In genomic region chr14:71358932-71359421, GRCh38 we compare ENCODE assay signal across 7 cellular contexts. TPM values are rescaled to one million over a fixed set of nuclear protein-coding genes. Genes with fewer than 3 reads are reported as not detected.
DNase-seq lines count a peak whose midpoint lies in the region; ATAC-seq and TF ChIP-seq lines count a peak whose summit lies in the region.
"Not testable (repeated sequence)": the region's sequence is repeated elsewhere in the genome, so short reads cannot be mapped to it uniquely, and the experiment has no call there.

No MANE protein-coding gene starts in this region.

- not testable (repeated sequence) for H3K36me3 ChIP-seq in muscle layer of duodenum (ENCODE audit: control insufficient read depth in 1 of 2, insufficient read depth in 2 of 2, low read length in 2 of 2); tibial artery

- peak overlapping the region; percentile 15 for H3K27ac ChIP-seq in muscle layer of duodenum (ENCODE audit: low read length)
- H3K27ac ChIP-seq in tibial artery = peak overlapping the region; percentile 62

- peak overlapping the region; percentile 55; the same call in 1 of the 2 replicates for H3K4me3 ChIP-seq in GM08714 (ENCODE audit: low read length)
- H3K4me3 ChIP-seq in muscle layer of duodenum (ENCODE audit: low read depth in 1 of 2, low read length in 2 of 2); tibial artery: not testable (repeated sequence)

- H3K9me3 ChIP-seq in muscle layer of duodenum (ENCODE audit: control insufficient read depth in 1 of 2, low read length in 2 of 2); tibial artery: not testable (repeated sequence)

- peak; percentile 15 for ATAC-seq in activated CD4-positive, alpha-beta T cell treated with anti-CD3 and anti-CD28 coated beads for 36 hours
- ATAC-seq in stimulated activated effector memory CD8-positive, alpha-beta T cell treated with anti-CD3 and anti-CD28 coated beads, Interleukin-12 subunit alpha, Interleukin-12 subunit beta, amount 100 ng/mL, for 72 hours = not testable (repeated sequence)

- POLR2A ChIA-PET in activated CD4-positive, alpha-beta T cell treated with anti-CD3 and anti-CD28 coated beads for 36 hours (lab: Charles Lee) = not testable (repeated sequence)

- CTCF ChIA-PET in activated CD4-positive, alpha-beta T cell treated with anti-CD3 and anti-CD28 coated beads for 36 hours (lab: Charles Lee) = interaction anchor here (1.0 kb wide), 1 partner anchor 81 kb away, joined by 4 read pairs; no protein-coding TSS in a partner anchor

- H3K4me1 ChIP-seq in muscle layer of duodenum (ENCODE audit: control insufficient read depth in 1 of 2, insufficient read depth in 2 of 2, low read length in 2 of 2) (peaks cover 15 to 19% of the 10 kb centered on the region in 2 donors), tibial artery (peaks cover 0 to 84% (median 39%) of the 10 kb centered on the region in 4 donors)

- H3K4me1 Mint-ChIP-seq in activated CD4-positive, alpha-beta T cell treated with anti-CD3 and anti-CD28 coated beads for 36 hours = peaks cover 63% of the 10 kb centered on the region
- H3K4me1 Mint-ChIP-seq in activated naive CD4-positive, alpha-beta T cell treated with anti-CD3 and anti-CD28 coated beads, Interleukin-2, amount 50 U/mL, for 24 hours = peaks cover 56% of the 10 kb centered on the region
- peaks cover 85% of the 10 kb centered on the region for H3K4me1 Mint-ChIP-seq in chondrocyte (ENCODE audit: low read depth)
- H3K4me1 Mint-ChIP-seq in stimulated activated effector memory CD8-positive, alpha-beta T cell treated with anti-CD3 and anti-CD28 coated beads, Interleukin-12 subunit alpha, Interleukin-12 subunit beta, amount 100 ng/mL, for 72 hours = peaks cover 64% of the 10 kb centered on the region

- H3K27me3 Mint-ChIP-seq in activated CD4-positive, alpha-beta T cell treated with anti-CD3 and anti-CD28 coated beads for 36 hours; activated naive CD4-positive, alpha-beta T cell treated with anti-CD3 and anti-CD28 coated beads, Interleukin-2, amount 50 U/mL, for 24 hours; chondrocyte (ENCODE audit: low read depth): not testable (repeated sequence)

- H3K36me3 Mint-ChIP-seq in activated CD4-positive, alpha-beta T cell treated with anti-CD3 and anti-CD28 coated beads for 36 hours (ENCODE audit: low read depth) = peaks cover 23% of the 10 kb centered on the region
- peaks cover 15% of the 10 kb centered on the region for H3K36me3 Mint-ChIP-seq in activated naive CD4-positive, alpha-beta T cell treated with anti-CD3 and anti-CD28 coated beads, Interleukin-2, amount 50 U/mL, for 24 hours
- not testable (repeated sequence) for H3K36me3 Mint-ChIP-seq in chondrocyte (ENCODE audit: low read depth)
- H3K36me3 Mint-ChIP-seq in stimulated activated effector memory CD8-positive, alpha-beta T cell treated with anti-CD3 and anti-CD28 coated beads, Interleukin-12 subunit alpha, Interleukin-12 subunit beta, amount 100 ng/mL, for 72 hours = peaks cover 16% of the 10 kb centered on the region

- H3K4me3 Mint-ChIP-seq in activated CD4-positive, alpha-beta T cell treated with anti-CD3 and anti-CD28 coated beads for 36 hours; chondrocyte (ENCODE audit: unreplicated experiment): not testable (repeated sequence)
- peak overlapping the region; percentile 53 for H3K4me3 Mint-ChIP-seq in activated naive CD4-positive, alpha-beta T cell treated with anti-CD3 and anti-CD28 coated beads, Interleukin-2, amount 50 U/mL, for 24 hours
- H3K4me3 Mint-ChIP-seq in stimulated activated effector memory CD8-positive, alpha-beta T cell treated with anti-CD3 and anti-CD28 coated beads, Interleukin-12 subunit alpha, Interleukin-12 subunit beta, amount 100 ng/mL, for 72 hours = peak overlapping the region; percentile 1

- peak overlapping the region; percentile 14 for H3K27ac Mint-ChIP-seq in activated CD4-positive, alpha-beta T cell treated with anti-CD3 and anti-CD28 coated beads for 36 hours
- peak overlapping the region; percentile 39 for H3K27ac Mint-ChIP-seq in activated naive CD4-positive, alpha-beta T cell treated with anti-CD3 and anti-CD28 coated beads, Interleukin-2, amount 50 U/mL, for 24 hours
- H3K27ac Mint-ChIP-seq in chondrocyte (ENCODE audit: unreplicated experiment) = peak overlapping the region; percentile 52
- H3K27ac Mint-ChIP-seq in stimulated activated effector memory CD8-positive, alpha-beta T cell treated with anti-CD3 and anti-CD28 coated beads, Interleukin-12 subunit alpha, Interleukin-12 subunit beta, amount 100 ng/mL, for 72 hours = peak overlapping the region; percentile 82

- intact Hi-C loops in activated CD4-positive, alpha-beta T cell treated with anti-CD3 and anti-CD28 coated beads for 36 hours (cut with DNase I, micrococcal nuclease) = not testable (repeated sequence)
- intact Hi-C loops in tibial artery (cut with DNase I; ENCODE audit: low total_unique reads) = loop anchor here (2.0 kb wide), 1 partner anchor 38 kb away; the partner anchor contains the start of gene SIPA1L1

- H3K27me3 ChIP-seq in muscle layer of duodenum (ENCODE audit: low read depth, low read length); tibial artery: not testable (repeated sequence)

- H3K9me3 Mint-ChIP-seq in activated CD4-positive, alpha-beta T cell treated with anti-CD3 and anti-CD28 coated beads for 36 hours (ENCODE audit: low read depth) = peaks cover 16% of the 10 kb centered on the region
- peaks cover 13% of the 10 kb centered on the region for H3K9me3 Mint-ChIP-seq in activated naive CD4-positive, alpha-beta T cell treated with anti-CD3 and anti-CD28 coated beads, Interleukin-2, amount 50 U/mL, for 24 hours
- not testable (repeated sequence) for H3K9me3 Mint-ChIP-seq in chondrocyte (ENCODE audit: low read depth)
- peaks cover 12% of the 10 kb centered on the region for H3K9me3 Mint-ChIP-seq in stimulated activated effector memory CD8-positive, alpha-beta T cell treated with anti-CD3 and anti-CD28 coated beads, Interleukin-12 subunit alpha, Interleukin-12 subunit beta, amount 100 ng/mL, for 72 hours

- DNase-seq in activated CD4-positive, alpha-beta T cell treated with anti-CD3 and anti-CD28 coated beads for 36 hours; chondrocyte (ENCODE audit: low spot score); stimulated activated effector memory CD8-positive, alpha-beta T cell treated with anti-CD3 and anti-CD28 coated beads, Interleukin-12 subunit alpha, Interleukin-12 subunit beta, amount 100 ng/mL, for 72 hours (ENCODE audit: low spot score in 2 of 2); tibial artery: not testable (repeated sequence)

- TF ChIP-seq CTCF in chondrocyte (IDR thresholded peaks at IDR 0.05); tibial artery (IDR thresholded peaks at IDR 0.05): not testable (repeated sequence)

RNA-seq across cellular contexts. Expression of gene SIPA1L1, which starts 38.7 kb away (rescaled TPM):
- 10 to 100 TPM; 49.0 to 56.2 TPM for total RNA-seq in activated CD4-positive, alpha-beta T cell treated with anti-CD3 and anti-CD28 coated beads for 36 hours
- total RNA-seq in chondrocyte = 89.7 to 136 TPM (median 96.1 TPM) in 3 replicates

Comparison
In these comparisons a context has a peak if more than half of its experiments do, and no peak if none do; other contexts are left out.
1. H3K27ac Mint-ChIP-seq: peak in every context shown above with its lines; median percentile 82 in stimulated activated effector memory CD8-positive, alpha-beta T cell treated with anti-CD3 and anti-CD28 coated beads, Interleukin-12 subunit alpha, Interleukin-12 subunit beta, amount 100 ng/mL, for 72 hours; 52 in chondrocyte; 39 in activated naive CD4-positive, alpha-beta T cell treated with anti-CD3 and anti-CD28 coated beads, Interleukin-2, amount 50 U/mL, for 24 hours; 14 in activated CD4-positive, alpha-beta T cell treated with anti-CD3 and anti-CD28 coated beads for 36 hours.